31 cellular contexts compared by ENCODE assay signal in genomic region chr12:119819322-119819721, GRCh38.
"Had no signal": no experiment of that assay in that cellular context is flagged by ENCODE, and none has a peak within 500 bp of the region (broad histone marks: within the 10 kb centered on the region; RNA-seq: fewer than 3 reads in every experiment).

No MANE protein-coding gene starts in this region.

- H3K9me3 Mint-ChIP-seq: activated B cell treated with CpG ODN at 0.5 μM for 24 hours; activated CD4-positive, alpha-beta memory T cell treated with anti-CD3 and anti-CD28 coated beads for 36 hours; activated naive CD4-positive, alpha-beta T cell treated with anti-CD3 and anti-CD28 coated beads for 36 hours; activated naive CD4-positive, alpha-beta T cell treated with anti-CD3 and anti-CD28 coated beads, Interleukin-2, amount 50 U/mL, for 72 hours; activated naive CD8-positive, alpha-beta T cell treated with anti-CD3 and anti-CD28 coated beads, Interleukin-2, amount 50 U/mL, for 24 hours; activated T-cell treated with anti-CD3 and anti-CD28 coated beads, Interleukin-2, amount 50 U/mL, for 4 hours; activated T-helper 1 cell treated with anti-CD3 and anti-CD28 coated beads, Interleukin-12 subunit alpha, Interleukin-12 subunit beta, Interleukin-2, Interleukin-4 antibody, amounts not matched to agents 30 ng/mL and 10 ng/mL and 1 ng/mL, durations not matched to agents 14 hours and 24 hours and 36 hours had no signal

- ATAC-seq: activated naive CD4-positive, alpha-beta T cell treated with anti-CD3 and anti-CD28 coated beads, Interleukin-2, amount 50 U/mL, for 72 hours; activated naive CD8-positive, alpha-beta T cell treated with anti-CD3 and anti-CD28 coated beads, Interleukin-2, amount 50 U/mL, for 24 hours; activated T-cell treated with anti-CD3 and anti-CD28 coated beads, Interleukin-2, amount 50 U/mL, for 4 hours; Panc1 had no signal

- H3K27ac Mint-ChIP-seq: activated B cell treated with CpG ODN at 0.5 μM for 24 hours; activated CD4-positive, alpha-beta memory T cell treated with anti-CD3 and anti-CD28 coated beads for 36 hours; activated naive CD4-positive, alpha-beta T cell treated with anti-CD3 and anti-CD28 coated beads for 36 hours; activated naive CD4-positive, alpha-beta T cell treated with anti-CD3 and anti-CD28 coated beads, Interleukin-2, amount 50 U/mL, for 72 hours; activated naive CD8-positive, alpha-beta T cell treated with anti-CD3 and anti-CD28 coated beads, Interleukin-2, amount 50 U/mL, for 24 hours; activated T-helper 1 cell treated with anti-CD3 and anti-CD28 coated beads, Interleukin-12 subunit alpha, Interleukin-12 subunit beta, Interleukin-2, Interleukin-4 antibody, amounts not matched to agents 30 ng/mL and 10 ng/mL and 1 ng/mL, durations not matched to agents 14 hours and 24 hours and 36 hours had no signal

- H3K4me1 Mint-ChIP-seq: activated B cell treated with CpG ODN at 0.5 μM for 24 hours; activated naive CD8-positive, alpha-beta T cell treated with anti-CD3 and anti-CD28 coated beads, Interleukin-2, amount 50 U/mL, for 24 hours had no signal

- H3K4me3 ChIP-seq: SJCRH30 had no signal

- DNase-seq: activated B cell treated with CpG ODN at 0.5 μM for 24 hours; activated CD4-positive, alpha-beta memory T cell treated with anti-CD3 and anti-CD28 coated beads for 36 hours; activated CD4-positive, alpha-beta T cell treated with anti-CD3 and anti-CD28 coated beads for 4 hours; activated CD4-positive, alpha-beta T cell treated with anti-CD3 and anti-CD28 coated beads, Interleukin-2, amount 50 U/mL, for 1 hour; activated CD4-positive, CD25-positive, alpha-beta regulatory T cell treated with anti-CD3 and anti-CD28 coated beads, Interleukin-2, amount 50 U/mL, for 72 hours; activated CD8-positive, alpha-beta memory T cell treated with anti-CD3 and anti-CD28 coated beads, Interleukin-2, amount 50 U/mL, for 4 hours; activated gamma-delta T cell treated with Interleukin-2 at 50 U/mL for 16 hours; activated naive CD4-positive, alpha-beta T cell treated with anti-CD3 and anti-CD28 coated beads for 36 hours; activated naive CD8-positive, alpha-beta T cell treated with anti-CD3 and anti-CD28 coated beads, Interleukin-2, amount 50 U/mL, for 24 hours; activated T-cell treated with anti-CD3 and anti-CD28 coated beads for 4 hours; activated T-cell treated with anti-CD3 and anti-CD28 coated beads, Interleukin-2, amount 50 U/mL, for 4 hours; anterior cingulate cortex; brain microvascular endothelial cell; central memory CD4-positive, alpha-beta T cell; NCI-H1092 treated with DMSO at 0.1 percent for 48 hours; NCI-H187 treated with DMSO at 0.1 percent for 48 hours; NCI-H2081 treated with DMSO at 0.1 percent for 48 hours; NCI-H2171; NCI-H226; NCI-H446 treated with DMSO at 0.1 percent for 48 hours; NCI-H524; SHP77; SJCRH30; SW 1271; T-helper 1 cell; T-helper 2 cell; T-helper 9 cell had no signal

- H3K36me3 ChIP-seq: brain microvascular endothelial cell had no signal

- H3K4me3 Mint-ChIP-seq: activated B cell treated with CpG ODN at 0.5 μM for 24 hours; activated CD4-positive, alpha-beta memory T cell treated with anti-CD3 and anti-CD28 coated beads for 36 hours; activated naive CD4-positive, alpha-beta T cell treated with anti-CD3 and anti-CD28 coated beads for 36 hours; activated naive CD8-positive, alpha-beta T cell treated with anti-CD3 and anti-CD28 coated beads, Interleukin-2, amount 50 U/mL, for 24 hours; activated T-cell treated with anti-CD3 and anti-CD28 coated beads, Interleukin-2, amount 50 U/mL, for 4 hours; activated T-helper 1 cell treated with anti-CD3 and anti-CD28 coated beads, Interleukin-12 subunit alpha, Interleukin-12 subunit beta, Interleukin-2, Interleukin-4 antibody, amounts not matched to agents 30 ng/mL and 10 ng/mL and 1 ng/mL, durations not matched to agents 14 hours and 24 hours and 36 hours had no signal

- H3K27ac ChIP-seq: brain microvascular endothelial cell, SJCRH30, VCaP had no signal

- H3K27me3 Mint-ChIP-seq: activated B cell treated with CpG ODN at 0.5 μM for 24 hours; activated CD4-positive, alpha-beta memory T cell treated with anti-CD3 and anti-CD28 coated beads for 36 hours; activated naive CD8-positive, alpha-beta T cell treated with anti-CD3 and anti-CD28 coated beads, Interleukin-2, amount 50 U/mL, for 24 hours had no signal

- H3K9me3 ChIP-seq: SJCRH30 had no signal
